ENCODE assay signal across 8 cellular contexts in the genomic region with DNA sequence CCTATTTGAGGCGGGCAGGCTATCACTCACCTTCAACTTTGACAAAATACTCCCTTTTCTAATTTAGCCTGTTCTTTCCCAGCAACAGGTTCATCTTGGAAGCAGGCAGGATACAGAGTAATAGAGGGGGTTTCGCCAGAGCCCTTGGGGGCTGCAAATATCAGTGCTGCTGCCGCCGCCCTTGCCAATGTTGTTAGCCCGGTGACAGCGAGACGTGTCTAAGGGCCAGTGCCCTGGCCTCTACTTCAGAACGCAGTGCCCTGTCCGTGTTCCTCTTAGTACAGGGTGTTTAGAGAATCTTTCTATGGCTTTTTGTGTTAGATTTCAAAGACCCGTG.
A peak's percentile ranks its signal among the peaks of the same experiment; 100 is the strongest.
DNase-seq lines count a peak whose midpoint lies in the region; ATAC-seq lines count a peak whose summit lies in the region.

No MANE protein-coding gene starts in this region.

- H3K27me3 ChIP-seq in adipocyte (replicated peaks; ENCODE audit: control insufficient read depth, insufficient read depth, low read length) (no peaks in the 10 kb centered on the region), iPS-15b (ENCODE audit: control insufficient read depth, insufficient read depth, low read length) (no peaks in the 10 kb centered on the region)

- DNase-seq in C1 segment of cervical spinal cord (lab: John Stamatoyannopoulos, UW) (peak in 9 of 14 donors; percentile 31 to 65 (median 51)), KG1 (lab: John Stamatoyannopoulos, UW) (peak; percentile 48), adipocyte (ENCODE audit: low read depth) (peak; percentile 61), NOMO-1 treated with dmso at 0.1 percent for 144 hours (lab: John Stamatoyannopoulos, UW; ENCODE audit: unreplicated experiment) (no peak)
- DNase-seq in stimulated activated CD4-positive, alpha-beta T cell treated with anti-CD3 and anti-CD28 coated beads, Interleukin-4, amount 100 ng/mL, for 24 hours = peak; percentile 15

- H3K4me3 ChIP-seq in adipocyte (ENCODE audit: low read length) (peak overlapping the region; percentile 96), iPS-15b (ENCODE audit: low read depth, low read length) (peak overlapping the region; percentile 85)

- no peak for ATAC-seq in GM18520 (IDR thresholded peaks at IDR 0.05; ENCODE audit: unreplicated experiment)
- ATAC-seq in GM18861 (IDR thresholded peaks at IDR 0.05; ENCODE audit: unreplicated experiment) = no peak

- H3K9me3 ChIP-seq in adipocyte (ENCODE audit: control insufficient read depth, low read length) = no peaks in the 10 kb centered on the region
- H3K9me3 ChIP-seq in iPS-15b (ENCODE audit: control insufficient read depth, insufficient read depth, low read length) = no peaks in the 10 kb centered on the region

- H3K9ac ChIP-seq in adipocyte (ENCODE audit: low read length) (peak overlapping the region; percentile 98), iPS-15b (ENCODE audit: low read depth, low read length) (peak overlapping the region; percentile 65)

- peaks cover 12% of the 10 kb centered on the region for H3K36me3 ChIP-seq in adipocyte (ENCODE audit: control insufficient read depth, insufficient read depth, low read length, severe bottlenecking)
- peaks cover 3% of the 10 kb centered on the region for H3K36me3 ChIP-seq in iPS-15b (ENCODE audit: control insufficient read depth, insufficient read depth, low read length)

- H3K4me1 ChIP-seq in adipocyte (ENCODE audit: control insufficient read depth, insufficient read depth, low read length) (peaks cover 29% of the 10 kb centered on the region), iPS-15b (ENCODE audit: control insufficient read depth, insufficient read depth, low read length) (peaks cover 10% of the 10 kb centered on the region)
